ENCODE assay signal across 11 cellular contexts in genomic region chr16:705748-706188, GRCh38. TPM values are rescaled to one million over a fixed set of nuclear protein-coding genes. Genes with fewer than 3 reads are reported as not detected.
DNase-seq lines count a peak whose midpoint lies in the region; ATAC-seq, FAIRE-seq and TF ChIP-seq lines count a peak whose summit lies in the region.
"Had no signal": no experiment of that assay in that cellular context is flagged by ENCODE, and none has a peak within 500 bp of the region (broad histone marks: within the 10 kb centered on the region; RNA-seq: fewer than 3 reads in every experiment).

TSS of gene FBXL16 (minus strand) at chr16:705801. CDS start at chr16:697405, 8,396 bp downstream.

- TF ChIP-seq EP300 in A549 (IDR thresholded peaks at IDR 0.05) = no peak

- peak within 1 kb of the TSS; percentile 59 for H3K4me3 ChIP-seq in A549
- peak within 1 kb of the TSS; percentile 50 for H3K4me3 ChIP-seq in iPS-18c (ENCODE audit: insufficient read depth, low read depth, low read length)

- no peak for ATAC-seq in A549
- ATAC-seq in GM21786 (IDR thresholded peaks at IDR 0.05; ENCODE audit: unreplicated experiment) = no peak

- no peak for TF ChIP-seq CTCF in A549 (IDR thresholded peaks at IDR 0.05)

- CTCF ChIA-PET in A549 (lab: Yijun Ruan, JAX) = interaction anchor here (25.1 kb wide), 1 partner anchor 27 kb away, joined by 656 read pairs; the partner anchor contains the start of genes ANTKMT, CCDC78, CIAO3 and HAGHL

- in situ Hi-C loops in SK-MEL-5 (cut with HindIII; ENCODE audit: low pct_unique_long_range_greater_than_20kb, low sequenced_read_pairs) (no loop called here), KBM-7 (cut with MboI; ENCODE audit: low pct_unique_long_range_greater_than_20kb, low sequenced_read_pairs) (no loop called here)

- DNase-seq in A549 (ENCODE audit: low read depth in 1 of 2, low spot score in 1 of 2) (no peak), H54 (ENCODE audit: insufficient read length, low spot score) (peak; percentile 88), SK-MEL-5 (ENCODE audit: low read depth, low spot score) (peak; percentile 53), NCI-H2029 (lab: John Stamatoyannopoulos, UW) (no peak), KBM-7 (no peak), GM12891 (ENCODE audit: insufficient read length, low spot score) (no peak)
- DNase-seq: central memory CD4-positive, alpha-beta T cell had no signal

- no peaks in the 10 kb centered on the region for H3K9me3 ChIP-seq in A549
- no peaks in the 10 kb centered on the region for H3K9me3 ChIP-seq in iPS-18c (ENCODE audit: control insufficient read depth, insufficient read depth, low read length)

- FAIRE-seq in A549 (lab: Jason Lieb, UNC) (no peak), H54 (lab: Jason Lieb, UNC) (no peak), GM12891 (lab: Jason Lieb, UNC) (no peak)

- peaks cover 38% of the 10 kb centered on the region for H3K4me1 ChIP-seq in A549

- POLR2A ChIA-PET in A549 (lab: Yijun Ruan, JAX) = no interaction called here

- WGBS in A549 (ENCODE audit: missing lambda C conversion rate) = 0% methylated on average over 2 of the region's 74 CpGs

- peak within 1 kb of the TSS; percentile 73 to 75; a peak in 5 of 6 replicates for H3K27ac ChIP-seq in A549

- TF ChIP-seq RAD21 in A549 (conservative IDR thresholded peaks at IDR 0.05 in 1 of 2, IDR thresholded peaks at IDR 0.05 in 1 of 2) = no peak

- H3K4me2 ChIP-seq in A549 = peak within 1 kb of the TSS; percentile 100

- TF ChIP-seq POLR2A in A549 (IDR thresholded peaks at IDR 0.05; ENCODE audit: low read length) = no peak
- peak; percentile 43; the same call in 1 of the 2 replicates for TF ChIP-seq POLR2A in H54 (IDR thresholded peaks at IDR 0.05; ENCODE audit: low read depth, low read length)
- no peak for TF ChIP-seq POLR2A in GM12891 (IDR thresholded peaks at IDR 0.05; ENCODE audit: low read depth, low read length)

TF ChIP-seq in A549, 52 proteins besides CTCF, POLR2A, EP300 and RAD21:
- TF ChIP-seq TFCP2L1 (CRISPR knock-in tag; IDR thresholded peaks at IDR 0.05) = no peak
- TF ChIP-seq CBX2 (IDR thresholded peaks at IDR 0.05; ENCODE audit: borderline replicate concordance, low read depth) = no peak
- TF ChIP-seq ZC3H11A (IDR thresholded peaks at IDR 0.05) = no peak
- TF ChIP-seq BHLHE40 (IDR thresholded peaks at IDR 0.05; ENCODE audit: low read depth, low read length) = no peak
- no peak for TF ChIP-seq USF2 (IDR thresholded peaks at IDR 0.05)
- TF ChIP-seq ATOH8 (CRISPR knock-in tag; IDR thresholded peaks at IDR 0.05; ENCODE audit: low read depth) = no peak
- TF ChIP-seq RCOR1 (IDR thresholded peaks at IDR 0.05; ENCODE audit: low read depth, low read length) = no peak
- no peak for TF ChIP-seq JUNB (IDR thresholded peaks at IDR 0.05)
- no peak for TF ChIP-seq FOSL2 (IDR thresholded peaks at IDR 0.05)
- no peak for TF ChIP-seq FOSL2 (CRISPR knock-in tag; IDR thresholded peaks at IDR 0.05)
- no peak for TF ChIP-seq HDAC2 (IDR thresholded peaks at IDR 0.05)
- no peak for TF ChIP-seq SMC3 (IDR thresholded peaks at IDR 0.05)
- no peak for TF ChIP-seq FOXS1 (CRISPR knock-in tag; IDR thresholded peaks at IDR 0.05)
TF ChIP-seq in A549: peak in this region for 0.

TF ChIP-seq in GM12891, 5 proteins besides CTCF, POLR2A, EP300 and RAD21:
- TF ChIP-seq POLR2AphosphoS5 (IDR thresholded peaks at IDR 0.05; ENCODE audit: low read depth, low read length) (no peak), SPI1 (IDR thresholded peaks at IDR 0.05; ENCODE audit: low read depth, low read length) (no peak), PAX5 (IDR thresholded peaks at IDR 0.05; ENCODE audit: insufficient read depth, low read length, severe bottlenecking) (no peak), TAF1 (IDR thresholded peaks at IDR 0.05; ENCODE audit: low read depth, low read length) (no peak), POU2F2 (IDR thresholded peaks at IDR 0.05; ENCODE audit: low read depth, low read length) (no peak)
TF ChIP-seq in GM12891: peak in this region for 0.

RNA-seq across cellular contexts. Expression of gene FBXL16, which starts in this region (rescaled TPM):
- polyA plus RNA-seq in A549 (2011; rRNA removed) (0.53 and 0.54 TPM in 2 replicates), A549 (2017; fragmentation: RNase III; extraction: RNeasy Plus Mini Kit Qiagen cat#74134 plus additional on column Dnase treatment) (1.1 to 1.4 TPM (median 1.2 TPM) in 3 replicates)
- 1.1 and 2.4 TPM in 2 replicates for polyA plus RNA-seq in A549 (2012; cell fraction: cytosol; rRNA removed)
- polyA plus RNA-seq in A549 (2012; cell fraction: nucleus; rRNA removed) = 2.4 and 4.1 TPM in 2 replicates
- polyA minus RNA-seq in A549 (2011; rRNA and poly(A)+ RNA removed) = 0.21 and 0.29 TPM in 2 replicates
- 6.6 and 7.3 TPM in 2 replicates for total RNA-seq in SK-MEL-5 (2014; rRNA removed; shearing (Covaris generic))
- 32.7 and 39.6 TPM in 2 replicates for polyA plus RNA-seq in SK-MEL-5 (2015; cell fraction: cytosol; rRNA removed)
- 13.0 and 25.6 TPM in 2 replicates for polyA plus RNA-seq in SK-MEL-5 (2015; cell fraction: nucleus; rRNA removed)
- polyA plus RNA-seq in GM12891 (2012; ENCODE audit: low read depth, missing spikeins) = 0.36 TPM
- total RNA-seq: posterior vena cava, subcutaneous adipose tissue had no signal

Comparison
In these comparisons a context has a peak if more than half of its experiments do, and no peak if none do; other contexts are left out.
1. DNase-seq: peak in H54 (single experiment) and SK-MEL-5 (single experiment); none in A549 (0 of 2), NCI-H2029 (single experiment), KBM-7 (single experiment) and GM12891 (single experiment).